ENCODE assay signal across 10 cellular contexts in genomic region chr21:44919111-44919912, GRCh38.
A peak's percentile ranks its signal among the peaks of the same experiment; 100 is the strongest.
DNase-seq lines count a peak whose midpoint lies in the region; ATAC-seq and TF ChIP-seq lines count a peak whose summit lies in the region.
"Had no signal": no experiment of that assay in that cellular context is flagged by ENCODE, and none has a peak within 500 bp of the region (broad histone marks: within the 10 kb centered on the region; RNA-seq: fewer than 3 reads in every experiment).

No MANE protein-coding gene starts in this region.

- peaks cover 0 to 31% of the 10 kb centered on the region in 2 donors for H3K27me3 ChIP-seq in tibial artery
- H3K27me3 ChIP-seq: ovary had no signal

- H3K36me3 ChIP-seq in tibial artery: no peaks in the 10 kb centered on the region
- H3K36me3 ChIP-seq: ovary had no signal

- H3K4me3 ChIP-seq in iPS-18c (ENCODE audit: insufficient read depth, low read depth, low read length) (peak overlapping the region; percentile 36; the same call in 1 of the 2 replicates), tibial artery (peak overlapping the region; percentile 30 to 34)
- H3K4me3 ChIP-seq: ovary had no signal

- ATAC-seq in GM19463 (IDR thresholded peaks at IDR 0.05; ENCODE audit: unreplicated experiment): no peak

- peaks cover 4% of the 10 kb centered on the region for H3K9me3 Mint-ChIP-seq in activated naive CD4-positive, alpha-beta T cell treated with anti-CD3 and anti-CD28 coated beads, Interleukin-2, amount 10 ng/mL, durations not matched to agents 7 days and 5 days

- intact Hi-C loops in tibial artery (cut with DNase I; ENCODE audit: low total_unique reads): no loop called here

- H3K27ac Mint-ChIP-seq in activated naive CD4-positive, alpha-beta T cell treated with anti-CD3 and anti-CD28 coated beads, Interleukin-2, amount 10 ng/mL, durations not matched to agents 7 days and 5 days: peak overlapping the region; percentile 82

- H3K4me3 Mint-ChIP-seq in activated naive CD4-positive, alpha-beta T cell treated with anti-CD3 and anti-CD28 coated beads, Interleukin-2, amount 10 ng/mL, durations not matched to agents 7 days and 5 days: peak overlapping the region; percentile 92

- CTCF ChIA-PET in activated naive CD4-positive, alpha-beta T cell treated with anti-CD3 and anti-CD28 coated beads, Interleukin-2, amount 10 ng/mL, durations not matched to agents 7 days and 5 days (lab: Charles Lee): interaction anchor here (0.7 to 4.1 kb wide), 7 partner anchors 8 to 219 kb away, joined by 3 to 20 read pairs (median 3); no protein-coding TSS in a partner anchor

- no peak overlapping the region for H3K27ac ChIP-seq in tibial artery
- H3K27ac ChIP-seq: ovary had no signal

- H3K4me1 Mint-ChIP-seq in activated naive CD4-positive, alpha-beta T cell treated with anti-CD3 and anti-CD28 coated beads, Interleukin-2, amount 10 ng/mL, durations not matched to agents 7 days and 5 days: peaks cover 81% of the 10 kb centered on the region

- H3K4me1 ChIP-seq in tibial artery: peaks cover 0 to 10% (median 3%) of the 10 kb centered on the region in 4 donors

- H3K9me3 ChIP-seq in iPS-18c (ENCODE audit: control insufficient read depth, insufficient read depth, low read length) (no peaks in the 10 kb centered on the region), tibial artery (no peaks in the 10 kb centered on the region)
- H3K9me3 ChIP-seq: ovary had no signal

- no peak for TF ChIP-seq CTCF in tibial artery (IDR thresholded peaks at IDR 0.05)

- H3K27me3 Mint-ChIP-seq in activated naive CD4-positive, alpha-beta T cell treated with anti-CD3 and anti-CD28 coated beads, Interleukin-2, amount 10 ng/mL, durations not matched to agents 7 days and 5 days: no peaks in the 10 kb centered on the region

- DNase-seq in activated naive CD4-positive, alpha-beta T cell treated with anti-CD3 and anti-CD28 coated beads, Interleukin-2, amount 10 ng/mL, durations not matched to agents 7 days and 5 days: no peak
- DNase-seq in activated naive CD4-positive, alpha-beta T cell treated with Interleukin-2 at 50 U/mL for 16 hours: no peak
- DNase-seq in activated CD4-positive, CD25-positive, alpha-beta regulatory T cell treated with anti-CD3 and anti-CD28 coated beads, Interleukin-2, amount 50 U/mL, for 72 hours: peak; percentile 36
- DNase-seq in tibial artery: no peak
- no peak for DNase-seq in NCI-H526 treated with DMSO at 0.1 percent for 48 hours (lab: John Stamatoyannopoulos, UW)
- DNase-seq in SW480 (ENCODE audit: low spot score): no peak
- DNase-seq: NCI-H1694 treated with DMSO at 0.1 percent for 48 hours had no signal

- H3K36me3 Mint-ChIP-seq in activated naive CD4-positive, alpha-beta T cell treated with anti-CD3 and anti-CD28 coated beads, Interleukin-2, amount 10 ng/mL, durations not matched to agents 7 days and 5 days: peaks cover 63% of the 10 kb centered on the region
